In genomic region chr17:81251091-81251942, GRCh38 we compare ENCODE assay signal across 13 cellular contexts. TPM values are rescaled to one million over a fixed set of nuclear protein-coding genes. Genes with fewer than 3 reads are reported as not detected.
DNase-seq lines count a peak whose midpoint lies in the region; ATAC-seq and TF ChIP-seq lines count a peak whose summit lies in the region.
"Had no signal": no experiment of that assay in that cellular context is flagged by ENCODE, and none has a peak within 500 bp of the region (broad histone marks: within the 10 kb centered on the region; RNA-seq: fewer than 3 reads in every experiment).

No MANE protein-coding gene starts in this region.

- no peaks in the 10 kb centered on the region for H3K36me3 ChIP-seq in cardiac muscle cell

- H3K4me3 ChIP-seq in cardiac muscle cell = no peak overlapping the region
- H3K4me3 ChIP-seq: skin epidermis had no signal

- ATAC-seq in GM19452 (IDR thresholded peaks at IDR 0.05; ENCODE audit: unreplicated experiment) (no peak), HG03175 (IDR thresholded peaks at IDR 0.05; ENCODE audit: unreplicated experiment) (no peak), GM19463 (IDR thresholded peaks at IDR 0.05; ENCODE audit: unreplicated experiment) (no peak)
- ATAC-seq: naive thymus-derived CD4-positive, alpha-beta T cell had no signal

- no peaks in the 10 kb centered on the region for H3K9me3 ChIP-seq in cardiac muscle cell (ENCODE audit: low read depth)

- H3K27ac ChIP-seq in cardiac muscle cell = peak overlapping the region; percentile 67

- H3K4me1 ChIP-seq in cardiac muscle cell (ENCODE audit: low read depth) = peaks cover 24% of the 10 kb centered on the region

- TF ChIP-seq CTCF in cardiac muscle cell (IDR thresholded peaks at IDR 0.05; ENCODE audit: low read depth, low read length) = no peak

- H3K27me3 ChIP-seq in cardiac muscle cell = no peaks in the 10 kb centered on the region

- DNase-seq in DMS153 treated with DMSO at 0.1 percent for 48 hours (lab: John Stamatoyannopoulos, UW; ENCODE audit: unreplicated experiment) = peak; percentile 98
- DNase-seq in NCI-H1417 treated with DMSO at 0.1 percent for 48 hours (lab: John Stamatoyannopoulos, UW) = peak; percentile 76
- peak; percentile 100 for DNase-seq in NCI-H69 (lab: John Stamatoyannopoulos, UW)
- peak in 1 of 2 donors; percentile 17 for DNase-seq in cardiac muscle cell (ENCODE audit: low read depth in 1 of 2, low spot score in 1 of 2)
- no peak for DNase-seq in hippocampal formation (lab: John Stamatoyannopoulos, UW)
- DNase-seq: activated CD4-positive, alpha-beta T cell treated with anti-CD3 and anti-CD28 coated beads for 48 hours; activated effector memory CD4-positive, alpha-beta T cell treated with Interleukin-2 at 50 U/mL for 16 hours; central memory CD4-positive, alpha-beta T cell had no signal

RNA-seq across cellular contexts. Expression of gene NDUFAF8, which starts 12.2 kb away (rescaled TPM):
- 52.3 and 67.4 TPM in 2 replicates for total RNA-seq in cardiac muscle cell
- 112 and 142 TPM in 2 replicates for polyA plus RNA-seq in cardiac muscle cell

RNA-seq across cellular contexts. Expression of gene TEPSIN, which starts 12.5 kb away (rescaled TPM):
- 42.4 and 52.5 TPM in 2 replicates for total RNA-seq in cardiac muscle cell
- polyA plus RNA-seq in cardiac muscle cell = 19.7 and 34.8 TPM in 2 replicates

RNA-seq across cellular contexts. Expression of gene CEP131, which starts 28.6 kb away (rescaled TPM):
- total RNA-seq in cardiac muscle cell = 23.2 and 37.0 TPM in 2 replicates
- polyA plus RNA-seq in cardiac muscle cell = 29.2 and 35.4 TPM in 2 replicates

RNA-seq across cellular contexts. Expression of gene SLC38A10, which starts 43.8 kb away (rescaled TPM):
- total RNA-seq in cardiac muscle cell = 104 and 131 TPM in 2 replicates
- polyA plus RNA-seq in cardiac muscle cell = 68.1 and 94.4 TPM in 2 replicates

Comparison
In these comparisons a context has a peak if more than half of its experiments do, and no peak if none do; other contexts are left out.
1. DNase-seq: peak in DMS153 treated with DMSO at 0.1 percent for 48 hours (single experiment), NCI-H1417 treated with DMSO at 0.1 percent for 48 hours (single experiment) and NCI-H69 (single experiment); none in hippocampal formation (0 of 2).